Comparison of ENCODE assay signal across 18 cellular contexts in genomic region chr2:8641516-8641915, GRCh38. TPM values are rescaled to one million over a fixed set of nuclear protein-coding genes. Genes with fewer than 3 reads are reported as not detected.
A peak's percentile ranks its signal among the peaks of the same experiment; 100 is the strongest.
DNase-seq lines count a peak whose midpoint lies in the region; ATAC-seq and TF ChIP-seq lines count a peak whose summit lies in the region.
"Had no signal": no experiment of that assay in that cellular context is flagged by ENCODE, and none has a peak within 500 bp of the region (broad histone marks: within the 10 kb centered on the region; RNA-seq: fewer than 3 reads in every experiment).

No MANE protein-coding gene starts in this region.

- H3K4me1 ChIP-seq in HUES48 (ENCODE audit: control insufficient read depth, insufficient read depth, low read length) (peaks cover 34% of the 10 kb centered on the region), ectodermal cell (ENCODE audit: control insufficient read depth, insufficient read depth, low read length) (peaks cover 44% of the 10 kb centered on the region), spleen (peaks cover 0 to 33% (median 10%) of the 10 kb centered on the region in 6 donors), tibial nerve (peaks cover 0 to 28% (median 2%) of the 10 kb centered on the region in 4 donors)

- peak; percentile 53 for DNase-seq in spleen
- no peak for DNase-seq in activated T-cell treated with anti-CD3 and anti-CD28 coated beads, Interleukin-2, amount 50 U/mL, for 48 hours
- DNase-seq in DMS153 (lab: John Stamatoyannopoulos, UW), result no peak
- no peak for DNase-seq in tibial nerve (ENCODE audit: low spot score in 2 of 2)
- DNase-seq in activated CD8-positive, alpha-beta T cell treated with anti-CD3 and anti-CD28 coated beads for 36 hours, result no peak
- DNase-seq: ACHN, DND-41, IMR-90, Karpas-422, NCI-H1436, NCI-H1930, NCI-H345, NCI-H524 treated with DMSO at 0.1 percent for 48 hours, SHP77, SK-N-SH had no signal

- H3K9me3 Mint-ChIP-seq in nephron, result no peaks in the 10 kb centered on the region
- no peaks in the 10 kb centered on the region for H3K9me3 Mint-ChIP-seq in activated CD8-positive, alpha-beta T cell treated with anti-CD3 and anti-CD28 coated beads for 36 hours

- H3K9me3 ChIP-seq in HUES48 (ENCODE audit: control insufficient read depth, insufficient read depth, low read length) (no peaks in the 10 kb centered on the region), ectodermal cell (ENCODE audit: control insufficient read depth, low read length) (no peaks in the 10 kb centered on the region), spleen (peaks cover 0 to 6% (median 0%) of the 10 kb centered on the region in 8 donors), tibial nerve (no peaks in the 10 kb centered on the region)
- H3K9me3 ChIP-seq: SK-N-SH had no signal

- TF ChIP-seq POLR2A in spleen (IDR thresholded peaks at IDR 0.05) (no peak), tibial nerve (IDR thresholded peaks at IDR 0.05) (no peak)

- ATAC-seq in activated CD8-positive, alpha-beta T cell treated with anti-CD3 and anti-CD28 coated beads for 36 hours, result no peak

- no peak for TF ChIP-seq EP300 in tibial nerve (IDR thresholded peaks at IDR 0.05)

- H3K4me1 Mint-ChIP-seq in nephron, result peaks cover 51% of the 10 kb centered on the region
- peaks cover 4% of the 10 kb centered on the region for H3K4me1 Mint-ChIP-seq in activated CD8-positive, alpha-beta T cell treated with anti-CD3 and anti-CD28 coated beads for 36 hours (ENCODE audit: low read depth)

- peaks cover 11% of the 10 kb centered on the region for H3K27me3 Mint-ChIP-seq in nephron (ENCODE audit: low read depth)
- no peaks in the 10 kb centered on the region for H3K27me3 Mint-ChIP-seq in activated CD8-positive, alpha-beta T cell treated with anti-CD3 and anti-CD28 coated beads for 36 hours

- H3K36me3 ChIP-seq in HUES48 (ENCODE audit: control insufficient read depth, insufficient read depth, low read length), result no peaks in the 10 kb centered on the region
- no peaks in the 10 kb centered on the region for H3K36me3 ChIP-seq in ectodermal cell (ENCODE audit: control insufficient read depth, insufficient read depth, low read length)
- no peaks in the 10 kb centered on the region for H3K36me3 ChIP-seq in spleen
- H3K36me3 ChIP-seq in tibial nerve, result no peaks in the 10 kb centered on the region

- no peak overlapping the region for H3K4me3 ChIP-seq in HUES48 (ENCODE audit: low read depth, low read length)
- no peak overlapping the region for H3K4me3 ChIP-seq in ectodermal cell (ENCODE audit: insufficient read depth, low read depth, low read length)
- no peak overlapping the region for H3K4me3 ChIP-seq in spleen
- no peak overlapping the region for H3K4me3 ChIP-seq in tibial nerve

- POLR2A ChIA-PET in activated CD8-positive, alpha-beta T cell treated with anti-CD3 and anti-CD28 coated beads for 36 hours (lab: Charles Lee), result interaction anchor here (1.1 kb wide), 1 partner anchor 39 kb away, joined by 3 read pairs; no protein-coding TSS in a partner anchor

- TF ChIP-seq CTCF in nephron (IDR thresholded peaks at IDR 0.05; ENCODE audit: unreplicated experiment in 3 of 3) (no peak), spleen (IDR thresholded peaks at IDR 0.05 in 8 of 11, conservative IDR thresholded peaks at IDR 0.05 in 3 of 11) (no peak), tibial nerve (IDR thresholded peaks at IDR 0.05) (no peak)
- TF ChIP-seq CTCF in activated CD8-positive, alpha-beta T cell treated with anti-CD3 and anti-CD28 coated beads for 36 hours (IDR thresholded peaks at IDR 0.05), result no peak

- peaks cover 19% of the 10 kb centered on the region for H3K27me3 ChIP-seq in HUES48 (ENCODE audit: control insufficient read depth, insufficient read depth, low read length)
- H3K27me3 ChIP-seq in ectodermal cell (ENCODE audit: control insufficient read depth, insufficient read depth, low read length, poor library complexity, severe bottlenecking), result no peaks in the 10 kb centered on the region
- no peaks in the 10 kb centered on the region for H3K27me3 ChIP-seq in spleen (replicated peaks in 1 of 7)
- no peaks in the 10 kb centered on the region for H3K27me3 ChIP-seq in tibial nerve

- H3K27ac Mint-ChIP-seq in nephron, result peak overlapping the region; percentile 23 to 80 (median 69)
- H3K27ac Mint-ChIP-seq in activated CD8-positive, alpha-beta T cell treated with anti-CD3 and anti-CD28 coated beads for 36 hours, result no peak overlapping the region

- H3K27ac ChIP-seq in HUES48 (ENCODE audit: low read depth, low read length) (peak overlapping the region; percentile 88), ectodermal cell (ENCODE audit: insufficient read depth, low read depth, low read length, poor library complexity, severe bottlenecking) (peak overlapping the region; percentile 79), spleen (no peak overlapping the region), tibial nerve (peak overlapping the region in 2 of 4 donors; percentile 48 to 81)

- 63 to 74% methylated on average over 14 of the region's 14 CpGs for WGBS in ectodermal cell, 2 experiments
- 89 to 97% (median 96%) methylated on average over 14 of the region's 14 CpGs for WGBS in spleen, 5 donors
- WGBS in tibial nerve, 2 donors, result 88 to 89% methylated on average over 14 of the region's 14 CpGs

- no peak overlapping the region for H3K4me3 Mint-ChIP-seq in nephron
- H3K4me3 Mint-ChIP-seq in activated CD8-positive, alpha-beta T cell treated with anti-CD3 and anti-CD28 coated beads for 36 hours, result no peak overlapping the region

- no peaks in the 10 kb centered on the region for H3K36me3 Mint-ChIP-seq in nephron (ENCODE audit: low read depth)
- no peaks in the 10 kb centered on the region for H3K36me3 Mint-ChIP-seq in activated CD8-positive, alpha-beta T cell treated with anti-CD3 and anti-CD28 coated beads for 36 hours (ENCODE audit: low read depth)

- H3K9ac ChIP-seq in HUES48 (ENCODE audit: low read depth, low read length), result no peak overlapping the region
- H3K9ac ChIP-seq: SK-N-SH had no signal

- intact Hi-C loops in spleen (cut with DNase I; ENCODE audit: low total_unique reads), result no loop called here
- intact Hi-C loops in activated CD8-positive, alpha-beta T cell treated with anti-CD3 and anti-CD28 coated beads for 36 hours (cut with micrococcal nuclease), result no loop called here

- CTCF ChIA-PET in activated CD8-positive, alpha-beta T cell treated with anti-CD3 and anti-CD28 coated beads for 36 hours (lab: Charles Lee), result no interaction called here

RNA-seq across cellular contexts. Expression of gene ID2, which starts 40.3 kb away (rescaled TPM):
- polyA plus RNA-seq in ectodermal cell (2013, experiment 1 of 4), result 251 TPM
- polyA plus RNA-seq in ectodermal cell (2013, experiment 2 of 4), result 242 TPM
- polyA plus RNA-seq in ectodermal cell (2013, experiment 3 of 4), result 307 TPM
- 300 TPM for polyA plus RNA-seq in ectodermal cell (2013, experiment 4 of 4)
- 100 to 1,000 TPM in 4 of 7 donors, 10 to 100 TPM in 3; 80.4 to 343 (median 109) TPM for total RNA-seq in spleen
- 10 to 100 TPM; 42.8 to 73.9 (median 59.7) TPM for polyA plus RNA-seq in spleen
- 100 to 1,000 TPM; 145 to 208 (median 166) TPM for total RNA-seq in tibial nerve
- total RNA-seq in activated CD8-positive, alpha-beta T cell treated with anti-CD3 and anti-CD28 coated beads for 36 hours, result 10 to 100 TPM; 85.7 to 91.6 TPM

Comparison
In these comparisons a context has a peak if more than half of its experiments do, and no peak if none do; other contexts are left out.
1. H3K27ac ChIP-seq: peak in HUES48 (single experiment) and ectodermal cell (single experiment); none in spleen (0 of 8).